11 cellular contexts compared by ENCODE assay signal in genomic region chr12:123251403-123252076, GRCh38. TPM values are rescaled to one million over a fixed set of nuclear protein-coding genes. Genes with fewer than 3 reads are reported as not detected.
DNase-seq lines count a peak whose midpoint lies in the region; FAIRE-seq and TF ChIP-seq lines count a peak whose summit lies in the region.
"Had no signal": no experiment of that assay in that cellular context is flagged by ENCODE, and none has a peak within 500 bp of the region (broad histone marks: within the 10 kb centered on the region; RNA-seq: fewer than 3 reads in every experiment).

No MANE protein-coding gene starts in this region.

- CTCF ChIA-PET in mammary epithelial cell (lab: Charles Lee; ENCODE audit: low non-redundant PET): interaction anchor here (0.6 kb wide), 1 partner anchor 19 kb away, joined by 3 read pairs; the partner anchor contains the start of gene MPHOSPH9

- H3K27me3 ChIP-seq in HUES6 (ENCODE audit: control insufficient read depth, insufficient read depth, low read length): no peaks in the 10 kb centered on the region
- H3K27me3 ChIP-seq in mammary epithelial cell (ENCODE audit: insufficient read depth, low read length): no peaks in the 10 kb centered on the region
- H3K27me3 ChIP-seq in mucosa of rectum (ENCODE audit: control insufficient read depth in 2 of 2, insufficient read depth in 2 of 2, low read length in 2 of 2): no peaks in the 10 kb centered on the region
- H3K27me3 ChIP-seq in esophagus muscularis mucosa: no peaks in the 10 kb centered on the region

- H3K4me2 ChIP-seq in mammary epithelial cell (ENCODE audit: insufficient read depth, low read depth, low read length): peak overlapping the region; percentile 58

- peaks cover 7% of the 10 kb centered on the region; the same call in 1 of the 2 replicates for H3K9me3 ChIP-seq in HUES6 (ENCODE audit: control insufficient read depth, insufficient read depth, low read depth, low read length)
- H3K9me3 ChIP-seq in mammary epithelial cell (replicated peaks; ENCODE audit: insufficient read depth, low read length): peaks cover 4% of the 10 kb centered on the region
- H3K9me3 ChIP-seq in mucosa of rectum (ENCODE audit: control insufficient read depth in 2 of 2, low read length in 2 of 2): no peaks in the 10 kb centered on the region
- H3K9me3 ChIP-seq in esophagus muscularis mucosa: no peaks in the 10 kb centered on the region

- BruUV-seq in mammary epithelial cell (replicated peaks; lab: Mats Ljungman, UMichigan): no TSS peak

- H3K4me3 ChIP-seq in HUES6 (ENCODE audit: low read depth, low read length) (no peak overlapping the region), mammary epithelial cell (replicated peaks in 1 of 3; ENCODE audit: insufficient read depth in 1 of 3, low read depth in 2 of 3, low read length in 3 of 3) (peak overlapping the region in 1 of 3 experiments; percentile 11), mucosa of rectum (ENCODE audit: low read length in 2 of 2) (peak overlapping the region; percentile 35 to 43), esophagus muscularis mucosa (no peak overlapping the region)

- peaks cover 17% of the 10 kb centered on the region; the same call in 1 of the 2 replicates for H3K4me1 ChIP-seq in HUES6 (ENCODE audit: control insufficient read depth, insufficient read depth, low read length)
- peaks cover 23% of the 10 kb centered on the region for H3K4me1 ChIP-seq in mammary epithelial cell (ENCODE audit: insufficient read depth, low read length)
- H3K4me1 ChIP-seq in mucosa of rectum (ENCODE audit: control insufficient read depth in 2 of 2, insufficient read depth in 2 of 2, low read length in 2 of 2): peaks cover 8 to 18% of the 10 kb centered on the region in 2 donors
- H3K4me1 ChIP-seq in esophagus muscularis mucosa: peaks cover 25 to 44% (median 31%) of the 10 kb centered on the region in 4 donors

- H3K36me3 ChIP-seq in HUES6 (ENCODE audit: control insufficient read depth, insufficient read depth, low read length): peaks cover 50% of the 10 kb centered on the region
- peaks cover 10% of the 10 kb centered on the region for H3K36me3 ChIP-seq in mammary epithelial cell (ENCODE audit: insufficient read depth, low read length)
- peaks cover 18 to 20% of the 10 kb centered on the region in 2 donors for H3K36me3 ChIP-seq in mucosa of rectum (ENCODE audit: control insufficient read depth in 2 of 2, insufficient read depth in 2 of 2, low read length in 2 of 2)
- peaks cover under 1 to 46% (median 35%) of the 10 kb centered on the region in 4 donors for H3K36me3 ChIP-seq in esophagus muscularis mucosa

- TF ChIP-seq EP300 in esophagus muscularis mucosa (IDR thresholded peaks at IDR 0.05): no peak

- H3K9ac ChIP-seq in HUES6 (ENCODE audit: low read length): peak overlapping the region; percentile 82
- H3K9ac ChIP-seq in mammary epithelial cell (ENCODE audit: insufficient read depth, low read length): peak overlapping the region; percentile 51
- peak overlapping the region; percentile 47 to 72 for H3K9ac ChIP-seq in mucosa of rectum (ENCODE audit: low read depth in 1 of 2, low read length in 2 of 2)

- intact Hi-C loops in mammary epithelial cell (cut with micrococcal nuclease) (loop anchor here (1.0 kb wide), 1 partner anchor 331 kb away; no protein-coding TSS in a partner anchor), esophagus muscularis mucosa (cut with DNase I) (no loop called here)

- TF ChIP-seq CTCF in 22Rv1 (IDR thresholded peaks at IDR 0.05) (no peak), mammary epithelial cell (conservative IDR thresholded peaks at IDR 0.05 in 1 of 2, IDR thresholded peaks at IDR 0.05 in 1 of 2; ENCODE audit: extremely low read depth in 1 of 2, insufficient read depth in 1 of 2, low read depth in 1 of 2, low read length in 2 of 2) (no peak), esophagus muscularis mucosa (IDR thresholded peaks at IDR 0.05) (no peak)

- peaks cover 81% of the 10 kb centered on the region for H3K79me2 ChIP-seq in mammary epithelial cell (ENCODE audit: insufficient read depth, low read length)

- H4K20me1 ChIP-seq in mammary epithelial cell (ENCODE audit: insufficient read depth, low read length): no peaks in the 10 kb centered on the region

- dilution Hi-C loops in mammary epithelial cell (cut with HindIII; ENCODE audit: low sequenced_read_pairs): no loop called here

- 94% methylated on average over 5 of the region's 8 CpGs for WGBS in mammary epithelial cell (ENCODE audit: low coverage, missing lambda C conversion rate)
- 92% methylated on average over 6 of the region's 8 CpGs for WGBS in esophagus muscularis mucosa

- DNase-seq in mammary epithelial cell (no peak), GM12891 (ENCODE audit: insufficient read length, low spot score) (no peak), esophagus muscularis mucosa (ENCODE audit: extremely low spot score) (no peak), NCI-H2081 treated with DMSO at 0.1 percent for 48 hours (lab: John Stamatoyannopoulos, UW) (no peak), Kasumi-1 (lab: John Stamatoyannopoulos, UW) (no peak)
- DNase-seq: CD4-positive, alpha-beta memory T cell; NCI-H1930; Right ventricle myocardium superior had no signal

- peak overlapping the region; percentile 86 for H3K27ac ChIP-seq in 22Rv1
- H3K27ac ChIP-seq in HUES6 (ENCODE audit: low read depth, low read length): peak overlapping the region; percentile 77; the same call in 1 of the 2 replicates
- H3K27ac ChIP-seq in mammary epithelial cell (ENCODE audit: insufficient read depth, low read depth, low read length): peak overlapping the region; percentile 91
- peak overlapping the region; percentile 87 to 92 for H3K27ac ChIP-seq in mucosa of rectum (ENCODE audit: low read depth in 2 of 2, low read length in 2 of 2)
- H3K27ac ChIP-seq in esophagus muscularis mucosa (replicated peaks in 1 of 4): no peak overlapping the region

- no peak for FAIRE-seq in GM12891 (lab: Jason Lieb, UNC)

- TF ChIP-seq POLR2A in GM12891 (IDR thresholded peaks at IDR 0.05; ENCODE audit: low read depth, low read length) (no peak), esophagus muscularis mucosa (IDR thresholded peaks at IDR 0.05; ENCODE audit: low read depth) (no peak)

- peak overlapping the region; percentile 69 for H2AFZ ChIP-seq in mammary epithelial cell (ENCODE audit: low read depth, low read length)

- in situ Hi-C loops in mammary epithelial cell (cut with MboI; ENCODE audit: low sequenced_read_pairs in 2 of 2): no loop called here

TF ChIP-seq in GM12891, 5 proteins besides CTCF, POLR2A, EP300 and RAD21:
- TF ChIP-seq PAX5 (IDR thresholded peaks at IDR 0.05; ENCODE audit: insufficient read depth, low read length, severe bottlenecking) (no peak), POLR2AphosphoS5 (IDR thresholded peaks at IDR 0.05; ENCODE audit: low read depth, low read length) (no peak), TAF1 (IDR thresholded peaks at IDR 0.05; ENCODE audit: low read depth, low read length) (no peak), SPI1 (IDR thresholded peaks at IDR 0.05; ENCODE audit: low read depth, low read length) (no peak), POU2F2 (IDR thresholded peaks at IDR 0.05; ENCODE audit: low read depth, low read length) (no peak)
TF ChIP-seq in GM12891: peak in this region for 0.

RNA-seq across cellular contexts. Expression of gene MTRFR, which starts 18.3 kb away (rescaled TPM):
- 10 to 100 TPM; 11.5 to 20.5 TPM for total RNA-seq in mammary epithelial cell
- polyA plus RNA-seq in mammary epithelial cell: 16.0 TPM
- polyA minus RNA-seq in mammary epithelial cell: 7.3 TPM
- polyA plus RNA-seq in GM12891 (2012; ENCODE audit: low read depth, missing spikeins): 7.4 TPM
- total RNA-seq in esophagus muscularis mucosa: 10 to 100 TPM in 1 of 4 donors, 1 to 10 TPM in 3; 7.9 to 13.7 (median 9.2) TPM

RNA-seq across cellular contexts. Expression of gene MPHOSPH9, which starts 18.6 kb away (rescaled TPM):
- total RNA-seq in mammary epithelial cell: 10 to 100 TPM; 23.2 to 30.2 TPM
- polyA plus RNA-seq in mammary epithelial cell: 6.5 TPM
- 35.0 TPM for polyA minus RNA-seq in mammary epithelial cell
- 17.9 TPM for polyA plus RNA-seq in GM12891 (2012; ENCODE audit: low read depth, missing spikeins)
- total RNA-seq in esophagus muscularis mucosa: 10 to 100 TPM; 14.2 to 25.3 (median 15.1) TPM

RNA-seq across cellular contexts. Expression of gene CDK2AP1, which starts 20.1 kb away (rescaled TPM):
- total RNA-seq in mammary epithelial cell (100 to 1,000 TPM; 147 to 222 TPM), esophagus muscularis mucosa (100 to 1,000 TPM in 3 of 4 donors, 10 to 100 TPM in 1; 96.1 to 173 (median 128) TPM)
- polyA plus RNA-seq in mammary epithelial cell: 226 TPM
- 73.5 TPM for polyA minus RNA-seq in mammary epithelial cell
- polyA plus RNA-seq in GM12891 (2012; ENCODE audit: low read depth, missing spikeins): 64.9 TPM

Comparison
In these comparisons a context has a peak if more than half of its experiments do, and no peak if none do; other contexts are left out.
1. H3K27ac ChIP-seq: peak in 22Rv1 (single experiment), HUES6 (single experiment), mammary epithelial cell (single experiment) and mucosa of rectum (2 of 2); none in esophagus muscularis mucosa (0 of 4).
2. H3K4me3 ChIP-seq: peak in mucosa of rectum (2 of 2); none in HUES6 (single experiment) and esophagus muscularis mucosa (0 of 4).
3. Peak in every context shown above with its lines, with median percentiles within 50 percentile points of each other: H3K9ac ChIP-seq.